ENCODE assay signal across 28 cellular contexts in genomic region chr3:114829786-114830185, GRCh38.
"Had no signal": no experiment of that assay in that cellular context is flagged by ENCODE, and none has a peak within 500 bp of the region (broad histone marks: within the 10 kb centered on the region; RNA-seq: fewer than 3 reads in every experiment).

No MANE protein-coding gene starts in this region.

- H3K4me1 Mint-ChIP-seq: activated CD4-positive, alpha-beta T cell treated with anti-CD3 and anti-CD28 coated beads, Interleukin-2, amount 10 ng/mL, durations not matched to agents 24 days and 14 days; central memory CD8-positive, alpha-beta T cell; neural crest cell; stimulated activated memory B cell treated with anti-CD40 and anti-IgM and Interleukin-4, amounts not matched to agents 10 μg/mL and 1 μg/mL and 100 μg/mL, for 72 hours; T-helper 17 cell had no signal

- H3K27ac Mint-ChIP-seq: activated CD4-positive, alpha-beta memory T cell treated with anti-CD3 and anti-CD28 coated beads for 36 hours; activated CD4-positive, alpha-beta T cell treated with anti-CD3 and anti-CD28 coated beads, Interleukin-2, amount 10 ng/mL, durations not matched to agents 24 days and 14 days; activated naive CD4-positive, alpha-beta T cell treated with anti-CD3 and anti-CD28 coated beads for 36 hours; activated T-helper 1 cell treated with anti-CD3 and anti-CD28 coated beads, Interleukin-12 subunit alpha, Interleukin-12 subunit beta, Interleukin-2, Interleukin-4 antibody, amounts not matched to agents 30 ng/mL and 10 ng/mL and 1 ng/mL, durations not matched to agents 14 hours and 24 hours and 36 hours; naive thymus-derived CD4-positive, alpha-beta T cell; stimulated activated memory B cell treated with anti-CD40 and anti-IgM and Interleukin-4, amounts not matched to agents 10 μg/mL and 1 μg/mL and 100 μg/mL, for 72 hours; stimulated activated naive CD8-positive, alpha-beta T cell treated with anti-CD3 and anti-CD28 coated beads, Interleukin-15, amount 100 ng/mL, for 72 hours; T-helper 17 cell had no signal

- ATAC-seq: naive thymus-derived CD4-positive, alpha-beta T cell; stimulated activated memory B cell treated with anti-CD40 and anti-IgM and Interleukin-4, amounts not matched to agents 10 μg/mL and 1 μg/mL and 100 μg/mL, for 72 hours; stimulated activated naive CD8-positive, alpha-beta T cell treated with anti-CD3 and anti-CD28 coated beads, Interleukin-15, amount 100 ng/mL, for 72 hours; T-helper 17 cell; upper lobe of right lung had no signal

- H3K27me3 ChIP-seq: pancreas, tibial artery, upper lobe of right lung had no signal

- H3K4me3 Mint-ChIP-seq: activated CD4-positive, alpha-beta memory T cell treated with anti-CD3 and anti-CD28 coated beads for 36 hours; activated CD4-positive, alpha-beta T cell treated with anti-CD3 and anti-CD28 coated beads, Interleukin-2, amount 10 ng/mL, durations not matched to agents 24 days and 14 days; activated naive CD4-positive, alpha-beta T cell treated with anti-CD3 and anti-CD28 coated beads for 36 hours; activated T-helper 1 cell treated with anti-CD3 and anti-CD28 coated beads, Interleukin-12 subunit alpha, Interleukin-12 subunit beta, Interleukin-2, Interleukin-4 antibody, amounts not matched to agents 30 ng/mL and 10 ng/mL and 1 ng/mL, durations not matched to agents 14 hours and 24 hours and 36 hours; central memory CD8-positive, alpha-beta T cell; naive thymus-derived CD4-positive, alpha-beta T cell; neural crest cell; stimulated activated memory B cell treated with anti-CD40 and anti-IgM and Interleukin-4, amounts not matched to agents 10 μg/mL and 1 μg/mL and 100 μg/mL, for 72 hours; stimulated activated naive CD8-positive, alpha-beta T cell treated with anti-CD3 and anti-CD28 coated beads, Interleukin-15, amount 100 ng/mL, for 72 hours; T-helper 17 cell had no signal

- H3K4me3 ChIP-seq: pancreas, prostate gland, smooth muscle cell, tibial artery, upper lobe of right lung had no signal

- DNase-seq: activated CD4-positive, alpha-beta memory T cell treated with anti-CD3 and anti-CD28 coated beads for 36 hours; activated CD4-positive, alpha-beta T cell treated with anti-CD3 and anti-CD28 coated beads, Interleukin-2, amount 10 ng/mL, durations not matched to agents 24 days and 14 days; activated CD4-positive, CD25-positive, alpha-beta regulatory T cell treated with anti-CD3 and anti-CD28 coated beads, Interleukin-2, amount 50 U/mL, for 72 hours; activated CD8-positive, alpha-beta memory T cell treated with anti-CD3 and anti-CD28 coated beads, Interleukin-2, amount 50 U/mL, for 4 hours; activated effector memory CD4-positive, alpha-beta T cell treated with anti-CD3 and anti-CD28 coated beads, Interleukin-2, amount 50 U/mL, for 16 hours; activated naive CD4-positive, alpha-beta T cell treated with anti-CD3 and anti-CD28 coated beads for 36 hours; activated T-cell treated with anti-CD3 and anti-CD28 coated beads, Interleukin-2, amount 50 U/mL, for 1 hour; dermis blood vessel endothelial cell; effector CD4-positive, alpha-beta T cell; left cardiac atrium; midbrain; naive thymus-derived CD4-positive, alpha-beta T cell; nucleus accumbens; pancreas; stimulated activated CD4-positive, alpha-beta T cell treated with anti-CD3 and anti-CD28 coated beads, Interleukin-1b, Interleukin-23, amount 100 ng/mL, for 48 hours; stimulated activated CD4-positive, alpha-beta T cell treated with anti-CD3 and anti-CD28 coated beads, Interleukin-4, amount 100 ng/mL, for 4 hours; stimulated activated CD8-positive, alpha-beta memory T cell treated with anti-CD3 and anti-CD28 coated beads, Interleukin-4, amount 100 ng/mL, for 48 hours; stimulated activated naive CD8-positive, alpha-beta T cell treated with anti-CD3 and anti-CD28 coated beads, Interleukin-15, amount 100 ng/mL, for 72 hours; T-helper 17 cell; T1000; tibial artery; upper lobe of right lung had no signal

- H3K36me3 Mint-ChIP-seq: activated CD4-positive, alpha-beta memory T cell treated with anti-CD3 and anti-CD28 coated beads for 36 hours; naive thymus-derived CD4-positive, alpha-beta T cell; stimulated activated memory B cell treated with anti-CD40 and anti-IgM and Interleukin-4, amounts not matched to agents 10 μg/mL and 1 μg/mL and 100 μg/mL, for 72 hours had no signal

- H3K27me3 Mint-ChIP-seq: activated CD4-positive, alpha-beta memory T cell treated with anti-CD3 and anti-CD28 coated beads for 36 hours; activated CD4-positive, alpha-beta T cell treated with anti-CD3 and anti-CD28 coated beads, Interleukin-2, amount 10 ng/mL, durations not matched to agents 24 days and 14 days; central memory CD8-positive, alpha-beta T cell; naive thymus-derived CD4-positive, alpha-beta T cell; stimulated activated memory B cell treated with anti-CD40 and anti-IgM and Interleukin-4, amounts not matched to agents 10 μg/mL and 1 μg/mL and 100 μg/mL, for 72 hours; stimulated activated naive CD8-positive, alpha-beta T cell treated with anti-CD3 and anti-CD28 coated beads, Interleukin-15, amount 100 ng/mL, for 72 hours; T-helper 17 cell had no signal

- H3K36me3 ChIP-seq: pancreas, prostate gland, tibial artery, upper lobe of right lung had no signal

- H3K4me1 ChIP-seq: prostate gland, tibial artery, upper lobe of right lung had no signal

- H3K9me3 ChIP-seq: pancreas, prostate gland, tibial artery, upper lobe of right lung had no signal

- H3K27ac ChIP-seq: prostate gland, tibial artery, upper lobe of right lung had no signal

- H3K9me3 Mint-ChIP-seq: activated CD4-positive, alpha-beta memory T cell treated with anti-CD3 and anti-CD28 coated beads for 36 hours; activated CD4-positive, alpha-beta T cell treated with anti-CD3 and anti-CD28 coated beads, Interleukin-2, amount 10 ng/mL, durations not matched to agents 24 days and 14 days; activated naive CD4-positive, alpha-beta T cell treated with anti-CD3 and anti-CD28 coated beads for 36 hours; activated T-helper 1 cell treated with anti-CD3 and anti-CD28 coated beads, Interleukin-12 subunit alpha, Interleukin-12 subunit beta, Interleukin-2, Interleukin-4 antibody, amounts not matched to agents 30 ng/mL and 10 ng/mL and 1 ng/mL, durations not matched to agents 14 hours and 24 hours and 36 hours; central memory CD8-positive, alpha-beta T cell; naive thymus-derived CD4-positive, alpha-beta T cell; neural crest cell; stimulated activated memory B cell treated with anti-CD40 and anti-IgM and Interleukin-4, amounts not matched to agents 10 μg/mL and 1 μg/mL and 100 μg/mL, for 72 hours; stimulated activated naive CD8-positive, alpha-beta T cell treated with anti-CD3 and anti-CD28 coated beads, Interleukin-15, amount 100 ng/mL, for 72 hours had no signal
